ENCODE assay signal across 22 cellular contexts in genomic region chrX:70694339-70695122, GRCh38.
"Had no signal": no experiment of that assay in that cellular context is flagged by ENCODE, and none has a peak within 500 bp of the region (broad histone marks: within the 10 kb centered on the region; RNA-seq: fewer than 3 reads in every experiment).

No MANE protein-coding gene starts in this region.

- H3K4me3 Mint-ChIP-seq: nephron progenitor cell; stimulated activated memory B cell treated with anti-CD40 and anti-IgM and Interleukin-4, amounts not matched to agents 10 μg/mL and 1 μg/mL and 100 μg/mL, for 72 hours had no signal

- DNase-seq: cortex of kidney; dorsolateral prefrontal cortex; effector CD8-positive, alpha-beta T cell; foreskin melanocyte; head of caudate nucleus; left colon; left ventricle myocardium superior; mesenchymal stem cell; midbrain; nephron progenitor cell; psoas muscle; retina; right lobe of liver; stimulated activated CD4-positive, alpha-beta T cell treated with anti-CD3 and anti-CD28 coated beads, Interleukin-4, amount 100 ng/mL, for 1 hour; stimulated activated CD8-positive, alpha-beta memory T cell treated with anti-CD3 and anti-CD28 coated beads, Interleukin-4, amount 100 ng/mL, for 48 hours; stomach; substantia nigra; transverse colon had no signal

- H3K27me3 ChIP-seq: hepatocyte, right lobe of liver, stomach, transverse colon had no signal

- H3K27ac ChIP-seq: dorsolateral prefrontal cortex, hepatocyte, psoas muscle, right lobe of liver, stomach, thoracic aorta, transverse colon had no signal

- ATAC-seq: left colon; left ventricle myocardium superior; psoas muscle; right lobe of liver; stimulated activated memory B cell treated with anti-CD40 and anti-IgM and Interleukin-4, amounts not matched to agents 10 μg/mL and 1 μg/mL and 100 μg/mL, for 72 hours had no signal

- H2AFZ ChIP-seq: hepatocyte had no signal

- H3K9me3 ChIP-seq: psoas muscle, right lobe of liver, thoracic aorta, transverse colon had no signal

- H3K36me3 ChIP-seq: right lobe of liver, stomach, thoracic aorta, transverse colon had no signal

- H3K4me1 ChIP-seq: psoas muscle, right lobe of liver, stomach, transverse colon had no signal

- H3K4me1 Mint-ChIP-seq: nephron progenitor cell; stimulated activated memory B cell treated with anti-CD40 and anti-IgM and Interleukin-4, amounts not matched to agents 10 μg/mL and 1 μg/mL and 100 μg/mL, for 72 hours had no signal

- H3K9me3 Mint-ChIP-seq: stimulated activated memory B cell treated with anti-CD40 and anti-IgM and Interleukin-4, amounts not matched to agents 10 μg/mL and 1 μg/mL and 100 μg/mL, for 72 hours had no signal

- H3K27me3 Mint-ChIP-seq: stimulated activated memory B cell treated with anti-CD40 and anti-IgM and Interleukin-4, amounts not matched to agents 10 μg/mL and 1 μg/mL and 100 μg/mL, for 72 hours had no signal

- H3K27ac Mint-ChIP-seq: nephron progenitor cell; stimulated activated memory B cell treated with anti-CD40 and anti-IgM and Interleukin-4, amounts not matched to agents 10 μg/mL and 1 μg/mL and 100 μg/mL, for 72 hours had no signal

- H3K4me3 ChIP-seq: dorsolateral prefrontal cortex, hepatocyte, lung, psoas muscle, right lobe of liver, stomach, thoracic aorta, transverse colon had no signal

- H3K36me3 Mint-ChIP-seq: stimulated activated memory B cell treated with anti-CD40 and anti-IgM and Interleukin-4, amounts not matched to agents 10 μg/mL and 1 μg/mL and 100 μg/mL, for 72 hours had no signal

- H3K4me2 ChIP-seq: hepatocyte had no signal

- H3K79me2 ChIP-seq: hepatocyte had no signal
